ENCODE assay signal across 11 cellular contexts in genomic region chr2:62660582-62661262, GRCh38. TPM values are rescaled to one million over a fixed set of nuclear protein-coding genes. Genes with fewer than 3 reads are reported as not detected.
A peak's percentile ranks its signal among the peaks of the same experiment; 100 is the strongest.
DNase-seq lines count a peak whose midpoint lies in the region; ATAC-seq and TF ChIP-seq lines count a peak whose summit lies in the region.
"Had no signal": no experiment of that assay in that cellular context is flagged by ENCODE, and none has a peak within 500 bp of the region (broad histone marks: within the 10 kb centered on the region; RNA-seq: fewer than 3 reads in every experiment).

No MANE protein-coding gene starts in this region.

- H3K4me2 ChIP-seq in PC-9: peak overlapping the region; percentile 63

- H3K9me2 ChIP-seq in PC-9 (ENCODE audit: insufficient read depth): no peaks in the 10 kb centered on the region

- TF ChIP-seq CTCF in PC-9 (conservative IDR thresholded peaks at IDR 0.05): no peak

- peak; percentile 41 for ATAC-seq in GM19395 (IDR thresholded peaks at IDR 0.05; ENCODE audit: unreplicated experiment)
- ATAC-seq in GM21381 (IDR thresholded peaks at IDR 0.05; ENCODE audit: unreplicated experiment): no peak

- H3K27ac ChIP-seq in PC-9: peak overlapping the region; percentile 80

- H4K20me1 ChIP-seq in PC-9 (ENCODE audit: insufficient read depth): no peaks in the 10 kb centered on the region

- H3K4me1 ChIP-seq in PC-9 (replicated peaks; ENCODE audit: insufficient read depth): peaks cover 62% of the 10 kb centered on the region

- peaks cover 7% of the 10 kb centered on the region; the same call in 1 of the 2 replicates for H3K9me3 ChIP-seq in PC-9 (ENCODE audit: insufficient read depth, low read depth)

- CTCF ChIA-PET in PC-9 (lab: Charles Lee): interaction anchor here (1.1 kb wide), 1 partner anchor 203 kb away, joined by 3 read pairs; no protein-coding TSS in a partner anchor

- peak overlapping the region; percentile 60 for H2AFZ ChIP-seq in PC-9

- H3F3A ChIP-seq in PC-9 (ENCODE audit: insufficient read depth, low read depth): peaks cover 23% of the 10 kb centered on the region

- POLR2A ChIA-PET in PC-9 (lab: Charles Lee; ENCODE audit: unreplicated experiment): interaction anchor here (0.7 kb wide), 2 partner anchors 82 to 155 kb away, joined by 5 to 6 read pairs; no protein-coding TSS in a partner anchor

- no peaks in the 10 kb centered on the region for H3K36me3 ChIP-seq in PC-9 (ENCODE audit: low read depth)

- no peaks in the 10 kb centered on the region for H3K79me2 ChIP-seq in PC-9 (ENCODE audit: low read depth)

- no peaks in the 10 kb centered on the region for H3K27me3 ChIP-seq in PC-9 (ENCODE audit: insufficient read depth, low read depth)

- intact Hi-C loops in PC-9 (cut with micrococcal nuclease; ENCODE audit: unreplicated experiment): loop anchor here (1.0 to 2.0 kb wide), 4 partner anchors 12 to 154 kb away; partner anchors contain the start of genes EHBP1 and TMEM17

- BruUV-seq in PC-9 (replicated peaks; lab: Mats Ljungman, UMichigan): no TSS peak

- peak overlapping the region; percentile 8; the same call in 1 of the 2 replicates for H3K4me3 ChIP-seq in PC-9

- DNase-seq in PC-9 (peak; percentile 51 to 97), fibroblast of the conjunctiva (ENCODE audit: low read depth) (peak; percentile 94), stromal cell of bone marrow (ENCODE audit: low read depth) (peak; percentile 84), NCI-H1417 treated with DMSO at 0.1 percent for 48 hours (lab: John Stamatoyannopoulos, UW) (no peak), NCI-H1105 treated with DMSO at 0.1 percent for 48 hours (lab: John Stamatoyannopoulos, UW) (no peak)
- DNase-seq: activated naive CD4-positive, alpha-beta T cell treated with anti-CD3 and anti-CD28 coated beads, Interleukin-2, amount 50 U/mL, for 16 hours; NCI-H2029; retina; T-helper 2 cell had no signal

RNA-seq across cellular contexts. Expression of gene EHBP1, which starts 44.8 kb away (rescaled TPM):
- 79.3 and 100 TPM in 2 replicates for total RNA-seq in PC-9 (2021)

Comparison
In these comparisons a context has a peak if more than half of its experiments do, and no peak if none do; other contexts are left out.
1. DNase-seq: peak in PC-9 (2 of 2), fibroblast of the conjunctiva (single experiment) and stromal cell of bone marrow (single experiment); none in NCI-H1417 treated with DMSO at 0.1 percent for 48 hours (single experiment) and NCI-H1105 treated with DMSO at 0.1 percent for 48 hours (single experiment).